In genomic region chr5:133225671-133226152, GRCh38 we compare ENCODE assay signal across 16 cellular contexts.
A peak's percentile ranks its signal among the peaks of the same experiment; 100 is the strongest.
DNase-seq lines count a peak whose midpoint lies in the region; ATAC-seq and TF ChIP-seq lines count a peak whose summit lies in the region.
"Had no signal": no experiment of that assay in that cellular context is flagged by ENCODE, and none has a peak within 500 bp of the region (broad histone marks: within the 10 kb centered on the region; RNA-seq: fewer than 3 reads in every experiment).

No MANE protein-coding gene starts in this region.

- no peak overlapping the region for H3K4me3 ChIP-seq in foreskin fibroblast (ENCODE audit: low read depth in 1 of 2, low read length in 2 of 2)
- no peak overlapping the region for H3K4me3 ChIP-seq in thyroid gland (replicated peaks in 1 of 3)
- H3K4me3 ChIP-seq: PC-9, thoracic aorta had no signal

- H3K36me3 Mint-ChIP-seq in endothelial cell (ENCODE audit: low read depth, unreplicated experiment) = no peaks in the 10 kb centered on the region
- H3K36me3 Mint-ChIP-seq in naive thymus-derived CD8-positive, alpha-beta T cell = no peaks in the 10 kb centered on the region

- POLR2A ChIA-PET in HEK293T (lab: Yijun Ruan, JAX) = interaction anchor here (0.7 kb wide), 1 partner anchor 11 kb away, joined by 3 read pairs; no protein-coding TSS in a partner anchor
- POLR2A ChIA-PET in naive thymus-derived CD8-positive, alpha-beta T cell (lab: Charles Lee) = no interaction called here

- WGBS in thyroid gland, 2 donors = 56 to 73% methylated on average over 7 of the region's 7 CpGs

- no peak overlapping the region for H3K27ac Mint-ChIP-seq in endothelial cell (ENCODE audit: unreplicated experiment)
- H3K27ac Mint-ChIP-seq in naive thymus-derived CD8-positive, alpha-beta T cell = peak overlapping the region in 1 of 10 donors; percentile 46
- H3K27ac Mint-ChIP-seq: activated T-helper 17 cell treated with anti-CD3 and anti-CD28 coated beads, Interleukin-2, amount 50 U/mL, for 72 hours; effector memory CD8-positive, alpha-beta T cell had no signal

- peaks cover 3% of the 10 kb centered on the region for H3K27me3 Mint-ChIP-seq in endothelial cell (ENCODE audit: unreplicated experiment)
- peaks cover 0 to 2% (median 0%) of the 10 kb centered on the region in 5 donors for H3K27me3 Mint-ChIP-seq in naive thymus-derived CD8-positive, alpha-beta T cell
- H3K27me3 Mint-ChIP-seq: activated T-helper 17 cell treated with anti-CD3 and anti-CD28 coated beads, Interleukin-2, amount 50 U/mL, for 72 hours had no signal

- no peak overlapping the region for H3K27ac ChIP-seq in thyroid gland
- H3K27ac ChIP-seq: PC-9, thoracic aorta had no signal

- TF ChIP-seq CTCF in foreskin fibroblast (IDR thresholded peaks at IDR 0.05; ENCODE audit: low read depth, low read length) = no peak
- no peak for TF ChIP-seq CTCF in thyroid gland (IDR thresholded peaks at IDR 0.05)
- no peak for TF ChIP-seq CTCF in endothelial cell (IDR thresholded peaks at IDR 0.05; ENCODE audit: unreplicated experiment)

- H3K36me3 ChIP-seq in thyroid gland = no peaks in the 10 kb centered on the region
- H3K36me3 ChIP-seq: thoracic aorta had no signal

- no peaks in the 10 kb centered on the region for H3K27me3 ChIP-seq in thyroid gland

- DNase-seq in HEK293T (ENCODE audit: extremely low spot score) (no peak), SW480 (ENCODE audit: low spot score) (peak; percentile 95), foreskin fibroblast (peak; percentile 26 to 44), thyroid gland (peak; percentile 30 to 39), DMS 273 (lab: John Stamatoyannopoulos, UW; ENCODE audit: unreplicated experiment) (no peak), SKM-1 treated with dmso at 0.1 percent for 144 hours (lab: John Stamatoyannopoulos, UW; ENCODE audit: unreplicated experiment) (no peak), endothelial cell (ENCODE audit: low spot score) (no peak)
- DNase-seq in naive thymus-derived CD8-positive, alpha-beta T cell = no peak
- DNase-seq: activated CD4-positive, alpha-beta T cell treated with anti-CD3 and anti-CD28 coated beads, Interleukin-2, amount 50 U/mL, for 4 hours; effector memory CD8-positive, alpha-beta T cell; hippocampal formation; MV-4-11; PC-9; stimulated activated CD4-positive, alpha-beta T cell treated with anti-CD3 and anti-CD28 coated beads, Interleukin-12 subunit alpha, Interleukin-12 subunit beta, amount 100 ng/mL, for 4 hours had no signal

- TF ChIP-seq POLR2A in thyroid gland (IDR thresholded peaks at IDR 0.05) = no peak

- intact Hi-C loops in thyroid gland (cut with DNase I) = no loop called here

- no peaks in the 10 kb centered on the region for H3K9me3 ChIP-seq in thyroid gland
- H3K9me3 ChIP-seq: thoracic aorta had no signal

- H3K4me1 ChIP-seq in thyroid gland = no peaks in the 10 kb centered on the region

- no peaks in the 10 kb centered on the region for H3K9me3 Mint-ChIP-seq in endothelial cell (ENCODE audit: unreplicated experiment)
- no peaks in the 10 kb centered on the region for H3K9me3 Mint-ChIP-seq in naive thymus-derived CD8-positive, alpha-beta T cell
- H3K9me3 Mint-ChIP-seq: activated T-helper 17 cell treated with anti-CD3 and anti-CD28 coated beads, Interleukin-2, amount 50 U/mL, for 72 hours; effector memory CD8-positive, alpha-beta T cell had no signal

- CTCF ChIA-PET in HEK293T (lab: Yijun Ruan, JAX) = interaction anchor here (0.9 to 1.2 kb wide), 2 partner anchors 22 kb away, joined by 4 to 5 read pairs; no protein-coding TSS in a partner anchor

- no peak for ATAC-seq in naive thymus-derived CD8-positive, alpha-beta T cell
- ATAC-seq: activated T-helper 17 cell treated with anti-CD3 and anti-CD28 coated beads, Interleukin-2, amount 50 U/mL, for 72 hours; effector memory CD8-positive, alpha-beta T cell had no signal

- peaks cover 15% of the 10 kb centered on the region for H3K4me1 Mint-ChIP-seq in endothelial cell (ENCODE audit: unreplicated experiment)
- H3K4me1 Mint-ChIP-seq in naive thymus-derived CD8-positive, alpha-beta T cell = peaks cover 0 to 4% (median 0%) of the 10 kb centered on the region in 4 donors
- H3K4me1 Mint-ChIP-seq: activated T-helper 17 cell treated with anti-CD3 and anti-CD28 coated beads, Interleukin-2, amount 50 U/mL, for 72 hours had no signal

- no peak overlapping the region for H3K4me3 Mint-ChIP-seq in endothelial cell (ENCODE audit: unreplicated experiment)
- no peak overlapping the region for H3K4me3 Mint-ChIP-seq in naive thymus-derived CD8-positive, alpha-beta T cell
- H3K4me3 Mint-ChIP-seq: activated T-helper 17 cell treated with anti-CD3 and anti-CD28 coated beads, Interleukin-2, amount 50 U/mL, for 72 hours; effector memory CD8-positive, alpha-beta T cell had no signal

TF ChIP-seq in HEK293T, 16 proteins besides CTCF, POLR2A, EP300 and RAD21:
- TF ChIP-seq CTBP1 (IDR thresholded peaks at IDR 0.05; ENCODE audit: borderline replicate concordance) = no peak
- peak; percentile 75 for TF ChIP-seq PKNOX1 (IDR thresholded peaks at IDR 0.05)

Comparison
In these comparisons a context has a peak if more than half of its experiments do, and no peak if none do; other contexts are left out.
1. DNase-seq: peak in SW480 (single experiment), foreskin fibroblast (2 of 2) and thyroid gland (2 of 2); none in HEK293T (single experiment), DMS 273 (single experiment), SKM-1 treated with dmso at 0.1 percent for 144 hours (single experiment), endothelial cell (single experiment) and naive thymus-derived CD8-positive, alpha-beta T cell (0 of 10).